ENCODE assay signal across 8 cellular contexts in genomic region chr2:20035961-20036666, GRCh38. TPM values are rescaled to one million over a fixed set of nuclear protein-coding genes. Genes with fewer than 3 reads are reported as not detected.
DNase-seq lines count a peak whose midpoint lies in the region; ATAC-seq and TF ChIP-seq lines count a peak whose summit lies in the region.

No MANE protein-coding gene starts in this region.

- H3K4me3 ChIP-seq in Loucy (ENCODE audit: low read length, poor library complexity, severe bottlenecking) (no peak overlapping the region), Caco-2 (ENCODE audit: low read depth, low read length) (no peak overlapping the region), A673 (ENCODE audit: low read depth, low read length, poor library complexity, severe bottlenecking) (no peak overlapping the region)

- H2AFZ ChIP-seq in Loucy (ENCODE audit: low read length) = no peak overlapping the region

- H3K9me3 Mint-ChIP-seq in activated naive CD4-positive, alpha-beta T cell treated with anti-CD3 and anti-CD28 coated beads, Interleukin-2, amount 50 U/mL, for 24 hours = no peaks in the 10 kb centered on the region
- H3K9me3 Mint-ChIP-seq in stimulated activated effector memory CD8-positive, alpha-beta T cell treated with anti-CD3 and anti-CD28 coated beads, Interleukin-12 subunit alpha, Interleukin-12 subunit beta, amount 100 ng/mL, for 72 hours = no peaks in the 10 kb centered on the region
- no peaks in the 10 kb centered on the region for H3K9me3 Mint-ChIP-seq in Caco-2 (ENCODE audit: unreplicated experiment)

- peak overlapping the region; percentile 2 for H3K27ac Mint-ChIP-seq in activated naive CD4-positive, alpha-beta T cell treated with anti-CD3 and anti-CD28 coated beads, Interleukin-2, amount 50 U/mL, for 24 hours
- H3K27ac Mint-ChIP-seq in stimulated activated effector memory CD8-positive, alpha-beta T cell treated with anti-CD3 and anti-CD28 coated beads, Interleukin-12 subunit alpha, Interleukin-12 subunit beta, amount 100 ng/mL, for 72 hours = peak overlapping the region; percentile 20
- no peak overlapping the region for H3K27ac Mint-ChIP-seq in Caco-2 (ENCODE audit: unreplicated experiment)

- no peaks in the 10 kb centered on the region for H3K27me3 Mint-ChIP-seq in activated naive CD4-positive, alpha-beta T cell treated with anti-CD3 and anti-CD28 coated beads, Interleukin-2, amount 50 U/mL, for 24 hours
- H3K27me3 Mint-ChIP-seq in Caco-2 (ENCODE audit: insufficient read depth, unreplicated experiment) = no peaks in the 10 kb centered on the region

- H3F3A ChIP-seq in Loucy (ENCODE audit: low read depth) = no peaks in the 10 kb centered on the region

- ATAC-seq in stimulated activated effector memory CD8-positive, alpha-beta T cell treated with anti-CD3 and anti-CD28 coated beads, Interleukin-12 subunit alpha, Interleukin-12 subunit beta, amount 100 ng/mL, for 72 hours = no peak

- H3K4me1 Mint-ChIP-seq in activated naive CD4-positive, alpha-beta T cell treated with anti-CD3 and anti-CD28 coated beads, Interleukin-2, amount 50 U/mL, for 24 hours = peaks cover 11% of the 10 kb centered on the region
- peaks cover 7% of the 10 kb centered on the region for H3K4me1 Mint-ChIP-seq in stimulated activated effector memory CD8-positive, alpha-beta T cell treated with anti-CD3 and anti-CD28 coated beads, Interleukin-12 subunit alpha, Interleukin-12 subunit beta, amount 100 ng/mL, for 72 hours
- no peaks in the 10 kb centered on the region for H3K4me1 Mint-ChIP-seq in Caco-2 (ENCODE audit: low read depth, unreplicated experiment)

- peak overlapping the region; percentile 23 for H3K9ac ChIP-seq in Loucy (ENCODE audit: low read depth, low read length, poor library complexity, severe bottlenecking)

- H3K27me3 ChIP-seq in Loucy (ENCODE audit: insufficient read depth, low read length, poor library complexity, severe bottlenecking) = no peaks in the 10 kb centered on the region
- no peaks in the 10 kb centered on the region for H3K27me3 ChIP-seq in Caco-2 (replicated peaks; ENCODE audit: control insufficient read depth, insufficient read depth, low read length)
- no peaks in the 10 kb centered on the region for H3K27me3 ChIP-seq in A673 (replicated peaks; ENCODE audit: insufficient read depth, low read depth, low read length, poor library complexity)

- H4K20me1 ChIP-seq in Loucy (ENCODE audit: insufficient read depth, low read length, poor library complexity, severe bottlenecking) = peaks cover 11% of the 10 kb centered on the region

- H3K36me3 ChIP-seq in Loucy (ENCODE audit: insufficient read depth, low read length) = peaks cover 95% of the 10 kb centered on the region
- peaks cover 2% of the 10 kb centered on the region; the same call in 1 of the 2 replicates for H3K36me3 ChIP-seq in Caco-2 (ENCODE audit: control insufficient read depth, insufficient read depth, low read length)
- peaks cover 98% of the 10 kb centered on the region for H3K36me3 ChIP-seq in A673 (ENCODE audit: insufficient read depth, low read length, poor library complexity, severe bottlenecking)

- BruUV-seq in Caco-2 (replicated peaks; lab: Mats Ljungman, UMichigan) = no TSS peak
- no TSS peak for BruUV-seq in A673 (replicated peaks; lab: Mats Ljungman, UMichigan)

- POLR2A ChIA-PET in Caco-2 (lab: Charles Lee) = no interaction called here
- POLR2A ChIA-PET in A673 (lab: Charles Lee; ENCODE audit: low non-redundant PET) = no interaction called here

- no peak overlapping the region for H3K27ac ChIP-seq in A673 (ENCODE audit: low read depth, low read length, poor library complexity, severe bottlenecking)

- H3K9me3 ChIP-seq in Loucy (ENCODE audit: insufficient read depth, low read depth, low read length) (no peaks in the 10 kb centered on the region), Caco-2 (no peaks in the 10 kb centered on the region), A673 (ENCODE audit: low read depth, low read length, poor library complexity, severe bottlenecking) (no peaks in the 10 kb centered on the region)

- DNase-seq in activated naive CD4-positive, alpha-beta T cell treated with Interleukin-2 at 50 U/mL for 16 hours = no peak
- DNase-seq in dermis blood vessel endothelial cell (peak; percentile 65), NCI-H2196 treated with DMSO at 0.1 percent for 48 hours (lab: John Stamatoyannopoulos, UW; ENCODE audit: unreplicated experiment) (no peak), Caco-2 (no peak), A673 (ENCODE audit: low spot score) (no peak)
- DNase-seq in stimulated activated effector memory CD8-positive, alpha-beta T cell treated with anti-CD3 and anti-CD28 coated beads, Interleukin-12 subunit alpha, Interleukin-12 subunit beta, amount 100 ng/mL, for 72 hours (ENCODE audit: low spot score in 2 of 2) = no peak

- no peak overlapping the region for H3K4me3 Mint-ChIP-seq in activated naive CD4-positive, alpha-beta T cell treated with anti-CD3 and anti-CD28 coated beads, Interleukin-2, amount 50 U/mL, for 24 hours
- H3K4me3 Mint-ChIP-seq in stimulated activated effector memory CD8-positive, alpha-beta T cell treated with anti-CD3 and anti-CD28 coated beads, Interleukin-12 subunit alpha, Interleukin-12 subunit beta, amount 100 ng/mL, for 72 hours = no peak overlapping the region
- H3K4me3 Mint-ChIP-seq in Caco-2 (ENCODE audit: unreplicated experiment) = no peak overlapping the region

- H3K4me2 ChIP-seq in Loucy (ENCODE audit: low read depth, low read length, poor library complexity, severe bottlenecking) = peak overlapping the region; percentile 43

- no peaks in the 10 kb centered on the region for H3K9me2 ChIP-seq in Loucy (replicated peaks; ENCODE audit: low read depth, low read length)

- CTCF ChIA-PET in Caco-2 (lab: Charles Lee) (no interaction called here), A673 (lab: Charles Lee) (interaction anchor here (0.6 kb wide), 1 partner anchor 20 kb away, joined by 4 read pairs; no protein-coding TSS in a partner anchor)

- intact Hi-C loops in Caco-2 (cut with micrococcal nuclease; ENCODE audit: unreplicated experiment) = no loop called here
- intact Hi-C loops in A673 (cut with micrococcal nuclease; ENCODE audit: unreplicated experiment) = no loop called here

- H3K36me3 Mint-ChIP-seq in activated naive CD4-positive, alpha-beta T cell treated with anti-CD3 and anti-CD28 coated beads, Interleukin-2, amount 50 U/mL, for 24 hours = peaks cover 33% of the 10 kb centered on the region
- peaks cover 100% of the 10 kb centered on the region for H3K36me3 Mint-ChIP-seq in stimulated activated effector memory CD8-positive, alpha-beta T cell treated with anti-CD3 and anti-CD28 coated beads, Interleukin-12 subunit alpha, Interleukin-12 subunit beta, amount 100 ng/mL, for 72 hours
- H3K36me3 Mint-ChIP-seq in Caco-2 (ENCODE audit: insufficient read depth, unreplicated experiment) = peaks cover 62% of the 10 kb centered on the region

- H3K4me1 ChIP-seq in Loucy (ENCODE audit: insufficient read depth, low read length, poor library complexity, severe bottlenecking) (peaks cover 15% of the 10 kb centered on the region), Caco-2 (no peaks in the 10 kb centered on the region), A673 (ENCODE audit: insufficient read depth, low read length, poor library complexity, severe bottlenecking) (no peaks in the 10 kb centered on the region)

- peaks cover 20% of the 10 kb centered on the region; the same call in 1 of the 2 replicates for H3K79me2 ChIP-seq in Loucy (ENCODE audit: insufficient read depth, low read length)

- TF ChIP-seq CTCF in Loucy (conservative IDR thresholded peaks at IDR 0.05; ENCODE audit: low read length) = no peak
- TF ChIP-seq CTCF in Caco-2 (IDR thresholded peaks at IDR 0.05; ENCODE audit: insufficient read depth in 1 of 2, low read depth in 1 of 2, low read length in 1 of 2, severe bottlenecking in 1 of 2, unreplicated experiment in 1 of 2) = no peak
- no peak for TF ChIP-seq CTCF in A673 (conservative IDR thresholded peaks at IDR 0.05; ENCODE audit: low read depth, low read length)

RNA-seq across cellular contexts. Expression of gene LAPTM4A, which starts 15.3 kb away (rescaled TPM):
- total RNA-seq in dermis blood vessel endothelial cell (79.5 and 134 TPM in 2 replicates), Caco-2 (2022) (121 and 140 TPM in 2 replicates), A673 (2021) (149 and 158 TPM in 2 replicates)

RNA-seq across cellular contexts. Expression of gene MATN3, which starts 23.6 kb away (rescaled TPM):
- 1.2 and 1.3 TPM in 2 replicates for total RNA-seq in dermis blood vessel endothelial cell
- 16.2 and 18.1 TPM in 2 replicates for total RNA-seq in Caco-2 (2022)
- total RNA-seq in A673 (2021) = 2.7 and 2.8 TPM in 2 replicates

RNA-seq across cellular contexts. Expression of gene WDR35, which starts 46.2 kb away (rescaled TPM):
- total RNA-seq in dermis blood vessel endothelial cell (8.7 and 10.5 TPM in 2 replicates), Caco-2 (2022) (7.2 and 8.1 TPM in 2 replicates), A673 (2021) (26.2 and 29.4 TPM in 2 replicates)
